8 cellular contexts compared by ENCODE assay signal in the genomic region with DNA sequence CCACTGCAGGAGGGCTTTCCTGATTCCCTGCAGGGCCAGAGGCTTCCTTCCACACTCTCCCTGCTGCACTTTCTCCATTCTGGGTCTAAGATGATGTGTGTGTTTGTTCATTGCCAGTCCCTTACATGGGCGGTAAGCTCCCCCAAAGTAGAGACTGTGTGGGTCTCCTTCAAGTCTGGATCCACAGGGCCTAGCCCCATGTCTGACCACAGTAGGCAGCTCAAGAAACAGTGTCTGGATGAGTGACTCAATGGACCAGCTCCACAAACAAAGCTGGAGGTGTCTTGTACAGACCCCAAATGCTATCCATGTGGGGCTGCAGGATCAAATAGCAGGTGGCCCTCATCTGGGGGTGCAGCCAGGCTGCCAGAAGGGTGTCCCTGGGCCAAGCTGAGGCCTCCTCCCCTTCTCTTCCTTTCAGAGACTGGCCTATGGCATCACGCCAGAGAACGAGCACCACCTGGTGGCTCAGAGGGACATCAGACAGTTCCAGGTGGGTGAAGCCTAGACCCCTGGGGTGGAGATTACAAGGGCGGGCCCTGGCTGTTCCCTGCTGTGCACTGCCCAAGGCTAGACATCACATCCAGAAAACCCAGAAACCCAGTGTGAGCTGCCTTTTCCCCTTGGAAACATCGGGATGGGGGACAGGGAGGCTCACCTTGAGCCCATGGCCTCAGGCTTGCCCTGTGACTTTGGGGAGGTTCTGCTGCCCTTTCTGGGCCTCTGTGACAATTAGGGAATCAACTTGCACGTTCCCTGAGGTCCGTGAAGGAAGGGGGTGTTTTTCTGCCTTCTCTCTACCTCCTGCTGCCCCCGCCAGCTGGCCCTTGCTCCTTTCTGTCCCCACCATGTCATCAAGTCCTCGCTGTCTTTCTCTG. TPM values are rescaled to one million over a fixed set of nuclear protein-coding genes. Genes with fewer than 3 reads are reported as not detected.
DNase-seq lines count a peak whose midpoint lies in the region; ATAC-seq and TF ChIP-seq lines count a peak whose summit lies in the region.

No MANE protein-coding gene starts in this region.

- WGBS in SK-N-SH (ENCODE audit: low lambda C conversion rate): 49% methylated on average over 7 of the region's 9 CpGs
- WGBS in mesenchymal stem cell: 58% methylated on average over 9 of the region's 9 CpGs

- H3K9me3 ChIP-seq in SK-N-SH (no peaks in the 10 kb centered on the region), colonic mucosa (no peaks in the 10 kb centered on the region), mesenchymal stem cell (ENCODE audit: control insufficient read depth, low read length) (no peaks in the 10 kb centered on the region)

- no peaks in the 10 kb centered on the region for H4K20me1 ChIP-seq in SK-N-SH (ENCODE audit: insufficient read depth)

- H3K79me2 ChIP-seq in SK-N-SH (ENCODE audit: insufficient read depth): no peaks in the 10 kb centered on the region

- H3K79me1 ChIP-seq in mesenchymal stem cell (replicated peaks; ENCODE audit: low read length, poor library complexity, severe bottlenecking): no peaks in the 10 kb centered on the region

- POLR2A ChIA-PET in SK-N-SH (lab: Yijun Ruan, JAX): interaction anchor here (0.9 kb wide), 1 partner anchor 42 kb away, joined by 3 read pairs; no protein-coding TSS in a partner anchor

- TF ChIP-seq CTCF in GM20000 (IDR thresholded peaks at IDR 0.05; ENCODE audit: extremely low read depth, missing control alignments): peak; percentile 41
- peak; percentile 65 for TF ChIP-seq CTCF in SK-N-SH (IDR thresholded peaks at IDR 0.05)
- TF ChIP-seq CTCF in colonic mucosa (IDR thresholded peaks at IDR 0.05): peak; percentile 39

- no peak overlapping the region for H2BK15ac ChIP-seq in mesenchymal stem cell (ENCODE audit: low read depth, poor library complexity, severe bottlenecking)

- H4K91ac ChIP-seq in mesenchymal stem cell (ENCODE audit: low read length): no peak overlapping the region

- H3K27ac ChIP-seq in SK-N-SH (ENCODE audit: low read depth in 2 of 2, low read length in 1 of 2) (peak overlapping the region in 1 of 2 experiments; percentile 76; a peak in 2 of 4 replicates), colonic mucosa (no peak overlapping the region), mesenchymal stem cell (ENCODE audit: low read length, poor library complexity, severe bottlenecking) (no peak overlapping the region)

- H2BK12ac ChIP-seq in mesenchymal stem cell (ENCODE audit: low read length in 2 of 2): no peak overlapping the region

- H3K4ac ChIP-seq in mesenchymal stem cell (ENCODE audit: low read depth in 1 of 2, low read length in 2 of 2): no peak overlapping the region

- no peak overlapping the region for H3K4me3 ChIP-seq in SK-N-SH (ENCODE audit: low read depth in 2 of 2, low read length in 1 of 2)
- H3K4me3 ChIP-seq in colonic mucosa: no peak overlapping the region
- H3K4me3 ChIP-seq in mesenchymal stem cell (ENCODE audit: insufficient read depth in 1 of 2, low read depth in 1 of 2, low read length in 2 of 2): no peak overlapping the region

- no peak for TF ChIP-seq EP300 in SK-N-SH (IDR thresholded peaks at IDR 0.05; ENCODE audit: borderline replicate concordance in 1 of 2, low read depth in 1 of 2, low read length in 1 of 2)

- no peaks in the 10 kb centered on the region for H3F3A ChIP-seq in SK-N-SH (replicated peaks; ENCODE audit: insufficient read depth)

- H3K4me2 ChIP-seq in SK-N-SH (no peak overlapping the region), mesenchymal stem cell (ENCODE audit: low read length, poor library complexity, severe bottlenecking) (no peak overlapping the region)

- H2AFZ ChIP-seq in SK-N-SH (ENCODE audit: low read depth) (no peak overlapping the region), mesenchymal stem cell (ENCODE audit: low read depth, low read length) (no peak overlapping the region)

- H2AK5ac ChIP-seq in mesenchymal stem cell (ENCODE audit: low read length, severe bottlenecking): no peak overlapping the region

- intact Hi-C loops in colonic mucosa (cut with DNase I): loop anchor here (2.0 to 10.0 kb wide), 3 partner anchors 159 to 237 kb away; no protein-coding TSS in a partner anchor

- TF ChIP-seq RAD21 in SK-N-SH (IDR thresholded peaks at IDR 0.05; ENCODE audit: low read length): peak; percentile 63

- H2BK120ac ChIP-seq in mesenchymal stem cell (ENCODE audit: low read depth, low read length): no peak overlapping the region

- H3K36me3 ChIP-seq in SK-N-SH (replicated peaks in 1 of 2; ENCODE audit: control insufficient read depth in 1 of 2, insufficient read depth in 2 of 2, low read length in 1 of 2): peaks cover 0 to 17% of the 10 kb centered on the region in 2 experiments
- H3K36me3 ChIP-seq in colonic mucosa: no peaks in the 10 kb centered on the region
- H3K36me3 ChIP-seq in mesenchymal stem cell (ENCODE audit: control insufficient read depth in 1 of 2, insufficient read depth in 2 of 2, low read depth in 1 of 2, low read length in 2 of 2): no peaks in the 10 kb centered on the region

- ATAC-seq in HG03095 (IDR thresholded peaks at IDR 0.05; ENCODE audit: unreplicated experiment): no peak

- peak; percentile 42 for DNase-seq in EL
- peak; percentile 59 for DNase-seq in GM20000 (ENCODE audit: low spot score)
- DNase-seq in KBM-7: peak; percentile 57
- DNase-seq in SK-N-SH: peak; percentile 65
- DNase-seq in colonic mucosa: peak; percentile 52
- peak; percentile 37 for DNase-seq in mesenchymal stem cell
- DNase-seq in superior temporal gyrus (ENCODE audit: extremely low spot score): peak; percentile 26

- no peak overlapping the region for H3K14ac ChIP-seq in mesenchymal stem cell (ENCODE audit: low read length in 2 of 2)

- H3K27me3 ChIP-seq in SK-N-SH (ENCODE audit: insufficient read depth): no peaks in the 10 kb centered on the region; the same call in 1 of the 2 replicates
- no peaks in the 10 kb centered on the region for H3K27me3 ChIP-seq in colonic mucosa
- peaks cover 40 to 53% of the 10 kb centered on the region in 2 experiments for H3K27me3 ChIP-seq in mesenchymal stem cell (ENCODE audit: control insufficient read depth in 1 of 2, insufficient read depth in 1 of 2, low read length in 2 of 2)

- H3K4me1 ChIP-seq in SK-N-SH (ENCODE audit: control insufficient read depth in 1 of 2, insufficient read depth in 2 of 2, low read depth in 1 of 2, low read length in 1 of 2) (peaks cover 0 to 57% of the 10 kb centered on the region in 2 experiments; a peak in 2 of 4 replicates), colonic mucosa (no peaks in the 10 kb centered on the region), mesenchymal stem cell (ENCODE audit: control insufficient read depth, insufficient read depth, low read depth, low read length) (peaks cover 3% of the 10 kb centered on the region)

- in situ Hi-C loops in KBM-7 (cut with MboI; ENCODE audit: low pct_unique_long_range_greater_than_20kb, low sequenced_read_pairs): loop anchor here (10.0 kb wide), 1 partner anchor 237 kb away; no protein-coding TSS in a partner anchor

- H3K9ac ChIP-seq in SK-N-SH (no peak overlapping the region), colonic mucosa (ENCODE audit: low read depth in 2 of 2, low read length in 2 of 2) (no peak overlapping the region), mesenchymal stem cell (ENCODE audit: low read length) (no peak overlapping the region)

- no peak overlapping the region for H2BK5ac ChIP-seq in mesenchymal stem cell (ENCODE audit: low read depth, low read length, poor library complexity, severe bottlenecking)

- H3K23ac ChIP-seq in mesenchymal stem cell (ENCODE audit: low read length in 2 of 2): no peak overlapping the region

- no peaks in the 10 kb centered on the region for H3K9me2 ChIP-seq in SK-N-SH

- no peak overlapping the region for H3K18ac ChIP-seq in mesenchymal stem cell (ENCODE audit: low read depth in 1 of 2, low read length in 2 of 2)

- no peak overlapping the region for H4K8ac ChIP-seq in mesenchymal stem cell (ENCODE audit: low read length)

- CTCF ChIA-PET in SK-N-SH (lab: Yijun Ruan, JAX): interaction anchor here (0.6 to 5.4 kb wide), 32 partner anchors 8 to 245 kb away, joined by 3 to 92 read pairs (median 4); a partner anchor contains a TSS

TF ChIP-seq in SK-N-SH, 30 proteins besides CTCF, POLR2A, EP300 and RAD21:
- TF ChIP-seq SIN3A (IDR thresholded peaks at IDR 0.05; ENCODE audit: borderline replicate concordance, low read depth, low read length): no peak
- TF ChIP-seq SMC3 (IDR thresholded peaks at IDR 0.05; ENCODE audit: low read depth, low read length): peak; percentile 67
- peak; percentile 79 for TF ChIP-seq NFIC (IDR thresholded peaks at IDR 0.05; ENCODE audit: borderline replicate concordance)
TF ChIP-seq in SK-N-SH: peak in this region for 2.

RNA-seq across cellular contexts. Expression of a gene that starts 45.9 kb away (rescaled TPM):
- polyA plus RNA-seq in SK-N-SH (2012; rRNA removed): 3.3 and 12.7 TPM in 2 replicates
- polyA plus RNA-seq in SK-N-SH (2012; cell fraction: cytosol; rRNA removed): 5.3 and 12.1 TPM in 2 replicates
- polyA plus RNA-seq in SK-N-SH (2012; cell fraction: nucleus; rRNA removed): 17.7 and 23.1 TPM in 2 replicates
- total RNA-seq in colonic mucosa: under 1 TPM in 1 of 2 donors, not detected in 1; 0.16 TPM
- polyA plus RNA-seq in mesenchymal stem cell (2013, experiment 1 of 2): not detected
- polyA plus RNA-seq in mesenchymal stem cell (2013, experiment 2 of 2): not detected
